In the genomic region with DNA sequence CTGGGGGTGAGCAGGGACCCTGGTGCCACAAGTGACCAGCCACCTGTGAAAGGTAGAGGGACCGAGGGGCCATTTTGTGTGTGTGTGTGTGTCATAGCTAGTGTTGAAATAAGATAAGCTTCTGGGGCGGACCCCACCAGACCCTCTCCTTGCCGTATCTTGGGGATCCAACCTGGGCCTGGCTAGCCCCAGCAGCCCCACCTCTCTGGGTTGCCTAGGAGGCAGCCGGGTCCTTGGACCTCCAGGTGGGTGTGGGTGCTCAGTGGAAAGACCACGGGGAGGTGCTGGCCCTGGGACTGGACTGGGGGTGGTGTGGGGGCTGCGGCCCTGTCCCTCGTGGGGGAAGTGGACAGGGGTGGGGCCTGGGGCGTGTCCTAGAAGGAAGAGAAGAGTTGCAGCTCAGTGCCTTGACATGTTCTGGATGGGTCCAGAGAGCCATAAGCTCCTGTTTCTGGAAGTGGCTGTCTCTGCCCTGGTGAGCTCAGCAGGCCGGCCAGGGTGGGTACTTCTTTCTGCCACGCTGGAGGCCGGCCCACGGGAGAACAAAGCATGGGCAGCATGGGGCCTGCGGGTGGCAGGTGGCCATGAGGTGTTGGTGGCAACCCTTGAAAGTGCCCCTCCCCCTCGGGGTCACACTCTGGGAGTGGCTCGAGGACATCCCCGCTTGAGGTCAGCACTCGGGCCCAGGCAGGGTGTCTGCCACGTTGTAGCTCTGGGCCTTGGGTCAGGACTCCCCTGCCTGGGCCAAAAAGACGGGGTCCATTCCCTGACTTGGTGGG, we compare ENCODE assay signal across 23 cellular contexts. TPM values are rescaled to one million over a fixed set of nuclear protein-coding genes. Genes with fewer than 3 reads are reported as not detected.
DNase-seq lines count a peak whose midpoint lies in the region; ATAC-seq and TF ChIP-seq lines count a peak whose summit lies in the region.
"Had no signal": no experiment of that assay in that cellular context is flagged by ENCODE, and none has a peak within 500 bp of the region (broad histone marks: within the 10 kb centered on the region; RNA-seq: fewer than 3 reads in every experiment).

No MANE protein-coding gene starts in this region.

- H3K27ac ChIP-seq in RWPE2 (ENCODE audit: poor library complexity, severe bottlenecking): no peak overlapping the region
- H3K27ac ChIP-seq in neuronal stem cell (replicated peaks; ENCODE audit: low read length): no peak overlapping the region
- H3K27ac ChIP-seq: BLaER1, HL-60 had no signal

- peak overlapping the region; percentile 11 for H2BK15ac ChIP-seq in neuronal stem cell (ENCODE audit: low read length)

- peaks cover 3% of the 10 kb centered on the region for H3K79me1 ChIP-seq in neuronal stem cell (ENCODE audit: low read depth, low read length)

- peak overlapping the region; percentile 69 for H3K27ac Mint-ChIP-seq in Caco-2 (ENCODE audit: unreplicated experiment)
- H3K27ac Mint-ChIP-seq: CD14-positive monocyte; CD4-positive, alpha-beta memory T cell; IgD-negative memory B cell had no signal

- no peak overlapping the region for H3K4ac ChIP-seq in neuronal stem cell (ENCODE audit: low read length)

- no peak overlapping the region for H4K91ac ChIP-seq in neuronal stem cell (ENCODE audit: low read depth, low read length, poor library complexity)

- ATAC-seq in RWPE2 (ENCODE audit: low read depth): no peak
- ATAC-seq: GM12878 had no signal

- peaks cover 10% of the 10 kb centered on the region for H3K36me3 ChIP-seq in Caco-2 (ENCODE audit: control insufficient read depth, insufficient read depth, low read length)
- no peaks in the 10 kb centered on the region for H3K36me3 ChIP-seq in RWPE2 (ENCODE audit: low read depth)
- H3K36me3 ChIP-seq in neuronal stem cell (replicated peaks in 1 of 2; ENCODE audit: control insufficient read depth in 2 of 2, insufficient read depth in 2 of 2, low read length in 2 of 2): no peaks in the 10 kb centered on the region
- H3K36me3 ChIP-seq: BLaER1 had no signal

- H2AK5ac ChIP-seq in neuronal stem cell (ENCODE audit: low read depth, low read length): peak overlapping the region; percentile 70

- H2BK120ac ChIP-seq in neuronal stem cell (ENCODE audit: low read depth, low read length): peak overlapping the region; percentile 61

- H4K8ac ChIP-seq in neuronal stem cell (ENCODE audit: low read depth, low read length): no peak overlapping the region

- no peak for DNase-seq in Caco-2
- DNase-seq in RWPE2 (ENCODE audit: low spot score): peak; percentile 88
- no peak for DNase-seq in neuronal stem cell (ENCODE audit: low spot score)
- no peak for DNase-seq in NCI-H2196 treated with DMSO at 0.1 percent for 48 hours (lab: John Stamatoyannopoulos, UW; ENCODE audit: unreplicated experiment)
- DNase-seq in NCI-H2107 treated with DMSO at 0.1 percent for 48 hours (lab: John Stamatoyannopoulos, UW; ENCODE audit: unreplicated experiment): no peak
- DNase-seq: 8988T; Calu3; CD4-positive, alpha-beta memory T cell; DMS53; DND-41; EL; HCEC 1CT; KG1 had no signal

- intact Hi-C loops in Caco-2 (cut with micrococcal nuclease; ENCODE audit: unreplicated experiment): no loop called here

- H3K4me3 ChIP-seq in Caco-2 (ENCODE audit: low read depth, low read length): no peak overlapping the region
- no peak overlapping the region for H3K4me3 ChIP-seq in RWPE2 (ENCODE audit: severe bottlenecking)
- no peak overlapping the region for H3K4me3 ChIP-seq in neuronal stem cell (ENCODE audit: low read length in 2 of 2)
- H3K4me3 ChIP-seq: BLaER1, GM12878 had no signal

- H3K27me3 ChIP-seq in Caco-2 (replicated peaks; ENCODE audit: control insufficient read depth, insufficient read depth, low read length): no peaks in the 10 kb centered on the region
- no peaks in the 10 kb centered on the region for H3K27me3 ChIP-seq in RWPE2 (ENCODE audit: insufficient read depth, poor library complexity, severe bottlenecking)
- H3K27me3 ChIP-seq in neuronal stem cell (ENCODE audit: control insufficient read depth in 3 of 3, insufficient read depth in 3 of 3, low read depth in 1 of 3, low read length in 3 of 3): peaks cover 0 to 48% (median 0%) of the 10 kb centered on the region in 3 experiments
- H3K27me3 ChIP-seq: BLaER1 had no signal

- H3K4me3 Mint-ChIP-seq in Caco-2 (ENCODE audit: unreplicated experiment): no peak overlapping the region
- H3K4me3 Mint-ChIP-seq: CD14-positive monocyte; CD4-positive, alpha-beta memory T cell had no signal

- peak overlapping the region; percentile 82 for H3K14ac ChIP-seq in neuronal stem cell (ENCODE audit: low read length)

- no peak overlapping the region for H2BK5ac ChIP-seq in neuronal stem cell (ENCODE audit: low read length)

- H3K4me2 ChIP-seq in neuronal stem cell (ENCODE audit: insufficient read depth, low read length, poor library complexity, severe bottlenecking): no peak overlapping the region
- H3K4me2 ChIP-seq: BLaER1 had no signal

- no peak overlapping the region for H2AFZ ChIP-seq in neuronal stem cell (ENCODE audit: low read length)

- POLR2A ChIA-PET in Caco-2 (lab: Charles Lee): interaction anchor here (0.6 kb wide), 1 partner anchor 21 kb away, joined by 3 read pairs; no protein-coding TSS in a partner anchor

- H3K23ac ChIP-seq in neuronal stem cell (ENCODE audit: low read depth, low read length, poor library complexity): peak overlapping the region; percentile 80

- WGBS in neuronal stem cell (ENCODE audit: extremely low coverage in 2 of 2, insufficient read length in 2 of 2, insufficient replicate concordance in 1 of 2), 2 donors: no CpG with 5 or more reads among the region's 19 CpGs

- peaks cover 64% of the 10 kb centered on the region for H3K36me3 Mint-ChIP-seq in Caco-2 (ENCODE audit: insufficient read depth, unreplicated experiment)
- H3K36me3 Mint-ChIP-seq: CD14-positive monocyte; CD4-positive, alpha-beta memory T cell; IgD-negative memory B cell had no signal

- no TSS peak for BruUV-seq in Caco-2 (replicated peaks; lab: Mats Ljungman, UMichigan)

- H3K9ac ChIP-seq in neuronal stem cell (ENCODE audit: low read depth, low read length, poor library complexity): no peak overlapping the region
- H3K9ac ChIP-seq: BLaER1 had no signal

- no peaks in the 10 kb centered on the region for H3K9me3 Mint-ChIP-seq in Caco-2 (ENCODE audit: unreplicated experiment)
- H3K9me3 Mint-ChIP-seq: IgD-negative memory B cell had no signal

- peak overlapping the region; percentile 48 for H3K18ac ChIP-seq in neuronal stem cell (ENCODE audit: low read length)

- TF ChIP-seq CTCF in Caco-2 (IDR thresholded peaks at IDR 0.05; ENCODE audit: insufficient read depth in 1 of 2, low read depth in 1 of 2, low read length in 1 of 2, severe bottlenecking in 1 of 2, unreplicated experiment in 1 of 2) (no peak), RWPE2 (IDR thresholded peaks at IDR 0.05; ENCODE audit: poor library complexity, severe bottlenecking) (no peak)

- no peaks in the 10 kb centered on the region for H3K9me3 ChIP-seq in Caco-2
- H3K9me3 ChIP-seq in RWPE2 (ENCODE audit: severe bottlenecking): no peaks in the 10 kb centered on the region
- H3K9me3 ChIP-seq in neuronal stem cell (replicated peaks in 1 of 2; ENCODE audit: control insufficient read depth in 2 of 2, insufficient read depth in 1 of 2, low read depth in 1 of 2, low read length in 2 of 2): peaks cover 0 to 5% of the 10 kb centered on the region in 2 donors
- H3K9me3 ChIP-seq: BLaER1 had no signal

- no peaks in the 10 kb centered on the region for H3K27me3 Mint-ChIP-seq in Caco-2 (ENCODE audit: insufficient read depth, unreplicated experiment)
- H3K27me3 Mint-ChIP-seq: CD4-positive, alpha-beta memory T cell had no signal

- H3K4me1 ChIP-seq in Caco-2 (peaks cover 36% of the 10 kb centered on the region), RWPE2 (ENCODE audit: insufficient read depth, poor library complexity, severe bottlenecking) (no peaks in the 10 kb centered on the region), neuronal stem cell (ENCODE audit: control insufficient read depth in 2 of 2, insufficient read depth in 1 of 2, low read depth in 1 of 2, low read length in 2 of 2) (peaks cover 0 to 3% of the 10 kb centered on the region in 2 donors)

- peak overlapping the region; percentile 73 for H2BK12ac ChIP-seq in neuronal stem cell (ENCODE audit: low read length)

- peaks cover 35% of the 10 kb centered on the region for H3K4me1 Mint-ChIP-seq in Caco-2 (ENCODE audit: low read depth, unreplicated experiment)
- H3K4me1 Mint-ChIP-seq: CD14-positive monocyte had no signal

- CTCF ChIA-PET in Caco-2 (lab: Charles Lee): interaction anchor here (0.6 to 1.2 kb wide), 2 partner anchors 9 to 32 kb away, joined by 3 to 4 read pairs; a partner anchor contains a TSS

RNA-seq across cellular contexts. Expression of a gene that starts 8.4 kb away (rescaled TPM):
- total RNA-seq in Caco-2 (2022): 39.2 and 40.5 TPM in 2 replicates
- polyA plus RNA-seq in neuronal stem cell (2013, experiment 1 of 2): not detected
- not detected for polyA plus RNA-seq in neuronal stem cell (2013, experiment 2 of 2)
- total RNA-seq: A673; CD4-positive, alpha-beta memory T cell; G401; GM12878; H4; HT1080 had no signal
- polyA plus RNA-seq: AG04450; CD14-positive monocyte; CD4-positive, alpha-beta memory T cell; GM12878; IgD-negative memory B cell had no signal

RNA-seq across cellular contexts. Expression of a gene that starts 11.8 kb away (rescaled TPM):
- 30.7 and 36.4 TPM in 2 replicates for total RNA-seq in Caco-2 (2022)
- polyA plus RNA-seq in neuronal stem cell (2013, experiment 1 of 2): 15.0 TPM
- 14.9 TPM for polyA plus RNA-seq in neuronal stem cell (2013, experiment 2 of 2)

RNA-seq across cellular contexts. Expression of a gene that starts 32.0 kb away (rescaled TPM):
- total RNA-seq in Caco-2 (2022): 4,496 and 4,723 TPM in 2 replicates
- polyA plus RNA-seq in neuronal stem cell (2013, experiment 1 of 2): 3,158 TPM
- polyA plus RNA-seq in neuronal stem cell (2013, experiment 2 of 2): 3,117 TPM

RNA-seq across cellular contexts. Expression of a gene that starts 51.8 kb away (rescaled TPM):
- 1,050 and 1,125 TPM in 2 replicates for total RNA-seq in Caco-2 (2022)
- 59.5 TPM for polyA plus RNA-seq in neuronal stem cell (2013, experiment 1 of 2)
- 57.4 TPM for polyA plus RNA-seq in neuronal stem cell (2013, experiment 2 of 2)
- polyA plus RNA-seq: CD14-positive monocyte; CD4-positive, alpha-beta memory T cell had no signal

RNA-seq across cellular contexts. Expression of a gene that starts 56.9 kb away (rescaled TPM):
- 0.12 and 0.25 TPM in 2 replicates for total RNA-seq in Caco-2 (2022)
- 0.08 TPM for polyA plus RNA-seq in neuronal stem cell (2013, experiment 1 of 2)
- polyA plus RNA-seq in neuronal stem cell (2013, experiment 2 of 2): 0.11 TPM
- total RNA-seq: A673; Calu3; CD4-positive, alpha-beta memory T cell; GM12878; HT1080 had no signal
- polyA plus RNA-seq: AG04450; CD14-positive monocyte; CD4-positive, alpha-beta memory T cell; GM12878; IgD-negative memory B cell had no signal
